1 cellular context compared by ENCODE assay signal in genomic region chr9:14312721-14313377, GRCh38.
TF ChIP-seq lines count a peak whose summit lies in the region.

No MANE protein-coding gene starts in this region.

TF ChIP-seq in HepG2, 621 proteins besides CTCF, POLR2A, EP300 and RAD21 (continued from another document and continues in another):
- TF ChIP-seq ZHX1 (CRISPR knock-in tag; IDR thresholded peaks at IDR 0.05; ENCODE audit: low read depth), result no peak
- TF ChIP-seq ZFX (CRISPR knock-in tag; IDR thresholded peaks at IDR 0.05; ENCODE audit: low read depth), result 0 out of 2 replicates have a peak, but pooled peaks have one; percentile 36
- no peak for TF ChIP-seq ZNF3 (CRISPR knock-in tag; IDR thresholded peaks at IDR 0.05)
- no peak for TF ChIP-seq ZNF275 (CRISPR knock-in tag; IDR thresholded peaks at IDR 0.05; ENCODE audit: borderline replicate concordance)
- TF ChIP-seq HMGXB4 (CRISPR knock-in tag; IDR thresholded peaks at IDR 0.05; ENCODE audit: borderline replicate concordance in 1 of 2, low read depth in 1 of 2), result peak in 1 of 2 experiments; percentile 20; a peak in 1 of 4 replicates
- TF ChIP-seq ZFY (CRISPR knock-in tag; IDR thresholded peaks at IDR 0.05), result peak; percentile 42; the same call in 1 of the 2 replicates
- no peak for TF ChIP-seq NKX3-1 (CRISPR knock-in tag; IDR thresholded peaks at IDR 0.05)
- TF ChIP-seq ZNF709 (CRISPR knock-in tag; IDR thresholded peaks at IDR 0.05), result no peak
- TF ChIP-seq AHDC1 (CRISPR knock-in tag; IDR thresholded peaks at IDR 0.05; ENCODE audit: borderline replicate concordance), result no peak
- TF ChIP-seq NFATC3 (CRISPR knock-in tag; IDR thresholded peaks at IDR 0.05), result no peak
- no peak for TF ChIP-seq MAX (IDR thresholded peaks at IDR 0.05)
- no peak for TF ChIP-seq ZBTB14 (CRISPR knock-in tag; IDR thresholded peaks at IDR 0.05)
- no peak for TF ChIP-seq ZNF276 (CRISPR knock-in tag; IDR thresholded peaks at IDR 0.05; ENCODE audit: low read depth)
- TF ChIP-seq BCL3 (CRISPR knock-in tag; IDR thresholded peaks at IDR 0.05), result no peak
- TF ChIP-seq HNRNPL (IDR thresholded peaks at IDR 0.05; ENCODE audit: low read depth, low read length), result 0 out of 2 replicates have a peak, but pooled peaks have one; percentile 26
- TF ChIP-seq REXO4 (CRISPR knock-in tag; IDR thresholded peaks at IDR 0.05; ENCODE audit: borderline replicate concordance), result no peak
- TF ChIP-seq ZNF784 (CRISPR knock-in tag; IDR thresholded peaks at IDR 0.05; ENCODE audit: borderline replicate concordance), result no peak
- no peak for TF ChIP-seq DNMT1 (CRISPR knock-in tag; IDR thresholded peaks at IDR 0.05)
- no peak for TF ChIP-seq ZNF800 (CRISPR knock-in tag; IDR thresholded peaks at IDR 0.05)
- no peak for TF ChIP-seq GTF2F1 (IDR thresholded peaks at IDR 0.05; ENCODE audit: low read length)
- peak; percentile 35; the same call in 1 of the 2 replicates for TF ChIP-seq SALL1 (CRISPR knock-in tag; IDR thresholded peaks at IDR 0.05)
- TF ChIP-seq NFIC (IDR thresholded peaks at IDR 0.05; ENCODE audit: low read length), result no peak
- TF ChIP-seq SNAPC2 (CRISPR knock-in tag; IDR thresholded peaks at IDR 0.05), result no peak
- TF ChIP-seq AHR (CRISPR knock-in tag; IDR thresholded peaks at IDR 0.05), result no peak
- 0 out of 2 replicates have a peak, but pooled peaks have one; percentile 46 for TF ChIP-seq ZBTB7B (CRISPR knock-in tag; IDR thresholded peaks at IDR 0.05)
- no peak for TF ChIP-seq ZMAT5 (CRISPR knock-in tag; IDR thresholded peaks at IDR 0.05; ENCODE audit: borderline replicate concordance, low read depth)
- TF ChIP-seq RFXANK (CRISPR knock-in tag; IDR thresholded peaks at IDR 0.05), result no peak
- TF ChIP-seq SATB2 (CRISPR knock-in tag; IDR thresholded peaks at IDR 0.05), result no peak
- TF ChIP-seq YEATS2 (CRISPR knock-in tag; IDR thresholded peaks at IDR 0.05; ENCODE audit: borderline replicate concordance), result no peak
- TF ChIP-seq SOX6 (IDR thresholded peaks at IDR 0.05), result no peak
- TF ChIP-seq SOX6 (CRISPR knock-in tag; IDR thresholded peaks at IDR 0.05), result no peak
- no peak for TF ChIP-seq ZNF816 (CRISPR knock-in tag; IDR thresholded peaks at IDR 0.05; ENCODE audit: borderline replicate concordance)
- TF ChIP-seq TOE1 (CRISPR knock-in tag; IDR thresholded peaks at IDR 0.05), result no peak
- TF ChIP-seq ZNF691 (CRISPR knock-in tag; IDR thresholded peaks at IDR 0.05; ENCODE audit: borderline replicate concordance, low read depth), result no peak
- no peak for TF ChIP-seq GLMP (CRISPR knock-in tag; IDR thresholded peaks at IDR 0.05; ENCODE audit: borderline replicate concordance)
- no peak for TF ChIP-seq ZNF674 (CRISPR knock-in tag; IDR thresholded peaks at IDR 0.05; ENCODE audit: low read depth)
- no peak for TF ChIP-seq SNAPC5 (CRISPR knock-in tag; IDR thresholded peaks at IDR 0.05; ENCODE audit: borderline replicate concordance)
